ENCODE assay signal across 31 cellular contexts in the genomic region with DNA sequence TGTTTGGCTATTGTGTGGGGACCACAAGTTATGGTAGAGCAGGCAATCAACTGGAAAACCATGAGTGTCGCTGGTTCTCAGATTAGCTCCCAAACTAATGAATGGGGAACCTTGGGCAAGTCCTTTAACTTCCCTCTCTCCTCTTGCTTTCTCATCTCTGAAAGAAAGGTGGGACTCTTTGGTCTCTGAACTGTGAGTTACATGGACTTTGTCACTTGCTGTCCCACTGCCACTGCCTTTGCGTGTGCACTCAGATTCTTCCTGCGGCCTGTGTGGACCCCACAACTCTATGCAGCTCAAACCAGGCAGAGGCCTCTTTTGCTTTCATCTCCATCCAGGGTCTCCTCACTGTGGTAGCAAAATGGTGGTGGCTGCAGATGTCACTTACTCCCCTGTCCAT.
"Had no signal": no experiment of that assay in that cellular context is flagged by ENCODE, and none has a peak within 500 bp of the region (broad histone marks: within the 10 kb centered on the region; RNA-seq: fewer than 3 reads in every experiment).

No MANE protein-coding gene starts in this region.

- H3K27ac ChIP-seq: Peyer's patch, SJSA1 had no signal

- H3K27ac Mint-ChIP-seq: activated CD4-positive, alpha-beta T cell treated with anti-CD3 and anti-CD28 coated beads for 36 hours; activated CD4-positive, alpha-beta T cell treated with anti-CD3 and anti-CD28 coated beads, Interleukin-2, amount 10 ng/mL, durations not matched to agents 7 days and 5 days; activated naive CD4-positive, alpha-beta T cell treated with anti-CD3 and anti-CD28 coated beads, Interleukin-2, amount 10 ng/mL, durations not matched to agents 7 days and 5 days; activated naive CD8-positive, alpha-beta T cell; brain; T-helper 1 cell treated with Interleukin-12 subunit alpha and Interleukin-12 subunit beta and Interleukin-4 antibody, amounts not matched to agents 30 μg/mL and 1 μg/mL, for 36 hours; T-helper 2 cell treated with Interferon-gamma antibody and Interleukin-4, amounts not matched to agents 5 μg/mL and 100 μg/mL, for 36 hours; WTC11 had no signal

- H3K36me3 Mint-ChIP-seq: WTC11 had no signal

- H3K4me3 Mint-ChIP-seq: activated CD4-positive, alpha-beta T cell treated with anti-CD3 and anti-CD28 coated beads for 36 hours; activated CD4-positive, alpha-beta T cell treated with anti-CD3 and anti-CD28 coated beads, Interleukin-2, amount 10 ng/mL, durations not matched to agents 7 days and 5 days; activated naive CD4-positive, alpha-beta T cell treated with anti-CD3 and anti-CD28 coated beads, Interleukin-2, amount 10 ng/mL, durations not matched to agents 7 days and 5 days; activated naive CD8-positive, alpha-beta T cell; activated naive CD8-positive, alpha-beta T cell treated with anti-CD3 and anti-CD28 coated beads, Interleukin-2, amount 50 U/mL, for 24 hours; activated T-cell treated with anti-CD3 and anti-CD28 coated beads, Interleukin-2, amount 50 U/mL, for 4 hours; brain; T-helper 1 cell treated with Interleukin-12 subunit alpha and Interleukin-12 subunit beta and Interleukin-4 antibody, amounts not matched to agents 30 μg/mL and 1 μg/mL, for 36 hours; T-helper 2 cell treated with Interferon-gamma antibody and Interleukin-4, amounts not matched to agents 5 μg/mL and 100 μg/mL, for 36 hours; WTC11 had no signal

- H3K4me3 ChIP-seq: Peyer's patch, SJSA1 had no signal

- H3K36me3 ChIP-seq: Peyer's patch, SJSA1 had no signal

- ATAC-seq: activated CD4-positive, alpha-beta T cell treated with anti-CD3 and anti-CD28 coated beads for 36 hours; activated CD4-positive, CD25-positive, alpha-beta regulatory T cell treated with anti-CD3 and anti-CD28 coated beads, Interleukin-2, amount 50 U/mL, for 24 hours; activated naive CD8-positive, alpha-beta T cell treated with anti-CD3 and anti-CD28 coated beads, Interleukin-2, amount 50 U/mL, for 24 hours; activated T-cell treated with anti-CD3 and anti-CD28 coated beads, Interleukin-2, amount 50 U/mL, for 4 hours; WTC11 had no signal

- H3K9me3 Mint-ChIP-seq: activated CD4-positive, alpha-beta T cell treated with anti-CD3 and anti-CD28 coated beads, Interleukin-2, amount 10 ng/mL, durations not matched to agents 7 days and 5 days; activated naive CD4-positive, alpha-beta T cell treated with anti-CD3 and anti-CD28 coated beads, Interleukin-2, amount 10 ng/mL, durations not matched to agents 7 days and 5 days; activated naive CD8-positive, alpha-beta T cell treated with anti-CD3 and anti-CD28 coated beads, Interleukin-2, amount 50 U/mL, for 24 hours; activated T-cell treated with anti-CD3 and anti-CD28 coated beads, Interleukin-2, amount 50 U/mL, for 4 hours; brain; T-helper 1 cell treated with Interleukin-12 subunit alpha and Interleukin-12 subunit beta and Interleukin-4 antibody, amounts not matched to agents 30 μg/mL and 1 μg/mL, for 36 hours; T-helper 2 cell treated with Interferon-gamma antibody and Interleukin-4, amounts not matched to agents 5 μg/mL and 100 μg/mL, for 36 hours; WTC11 had no signal

- DNase-seq: activated CD4-positive, alpha-beta T cell treated with anti-CD3 and anti-CD28 coated beads for 36 hours; activated CD4-positive, alpha-beta T cell treated with anti-CD3 and anti-CD28 coated beads, Interleukin-2, amount 10 ng/mL, durations not matched to agents 7 days and 5 days; activated CD4-positive, alpha-beta T cell treated with anti-CD3 and anti-CD28 coated beads, Interleukin-2, amount 50 U/mL, for 48 hours; activated CD8-positive, alpha-beta memory T cell treated with anti-CD3 and anti-CD28 coated beads, Interleukin-2, amount 50 U/mL, for 4 hours; activated effector memory CD4-positive, alpha-beta T cell treated with Interleukin-2 at 50 U/mL for 16 hours; activated naive CD4-positive, alpha-beta T cell treated with anti-CD3 and anti-CD28 coated beads, Interleukin-2, amount 10 ng/mL, durations not matched to agents 7 days and 5 days; activated naive CD8-positive, alpha-beta T cell treated with anti-CD3 and anti-CD28 coated beads, Interleukin-2, amount 50 U/mL, for 24 hours; activated T-cell treated with anti-CD3 and anti-CD28 coated beads for 4 hours; activated T-cell treated with anti-CD3 and anti-CD28 coated beads, Interleukin-2, amount 50 U/mL, for 4 hours; anterior cingulate cortex; caudate nucleus; Karpas-422; NCI-H1105; NCI-H1417 treated with DMSO at 0.1 percent for 48 hours; NCI-H1930; NCI-H2081 treated with DMSO at 0.1 percent for 48 hours; NCI-H510A; NCI-H526; NCI-H748 treated with DMSO at 0.1 percent for 48 hours; NK-92 treated with Interleukin-12 subunit alpha and Interleukin-12 subunit beta, amount 100 ng/mL, for 24 hours; Peyer's patch; RPMI8226; SHP77 treated with DMSO at 0.1 percent for 48 hours; SK-N-SH had no signal

- H3K9me3 ChIP-seq: Peyer's patch, SJSA1, SK-N-SH had no signal

- H3K27me3 Mint-ChIP-seq: activated CD4-positive, alpha-beta T cell treated with anti-CD3 and anti-CD28 coated beads for 36 hours; activated CD4-positive, alpha-beta T cell treated with anti-CD3 and anti-CD28 coated beads, Interleukin-2, amount 10 ng/mL, durations not matched to agents 7 days and 5 days; activated naive CD4-positive, alpha-beta T cell treated with anti-CD3 and anti-CD28 coated beads, Interleukin-2, amount 10 ng/mL, durations not matched to agents 7 days and 5 days; activated naive CD8-positive, alpha-beta T cell; activated naive CD8-positive, alpha-beta T cell treated with anti-CD3 and anti-CD28 coated beads, Interleukin-2, amount 50 U/mL, for 24 hours; brain had no signal

- H3K27me3 ChIP-seq: Peyer's patch, SJSA1 had no signal
